23 cellular contexts compared by ENCODE assay signal in the genomic region with DNA sequence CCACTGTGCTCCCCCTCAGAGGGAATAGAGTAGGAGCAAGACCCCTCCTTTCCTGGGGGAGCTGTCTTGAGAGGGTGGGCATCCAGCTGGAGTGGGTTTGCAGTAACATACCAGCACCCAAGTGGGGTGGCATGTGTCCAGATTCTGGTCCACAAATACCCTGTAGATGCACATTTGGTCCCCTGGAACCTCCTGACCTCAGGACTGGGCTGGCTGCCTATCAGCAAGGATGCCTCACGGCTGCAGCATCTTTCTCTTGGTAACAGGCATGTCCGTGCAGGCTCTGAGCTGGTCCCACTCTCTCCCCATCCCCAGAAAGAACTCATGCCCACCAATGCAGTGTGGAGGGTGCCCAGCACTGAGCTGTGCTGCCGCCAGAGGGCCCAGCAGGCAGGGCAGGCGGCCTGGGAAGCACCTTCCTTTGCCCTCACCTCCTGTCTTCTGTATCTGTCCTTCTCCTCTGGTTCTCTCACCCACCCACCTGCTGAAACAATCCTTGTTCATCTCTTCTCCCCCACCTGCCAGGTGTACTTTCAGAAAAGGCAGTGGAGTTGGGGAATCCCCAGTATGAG. TPM values are rescaled to one million over a fixed set of nuclear protein-coding genes. Genes with fewer than 3 reads are reported as not detected.
DNase-seq lines count a peak whose midpoint lies in the region; ATAC-seq and TF ChIP-seq lines count a peak whose summit lies in the region.
"Had no signal": no experiment of that assay in that cellular context is flagged by ENCODE, and none has a peak within 500 bp of the region (broad histone marks: within the 10 kb centered on the region; RNA-seq: fewer than 3 reads in every experiment).

No MANE protein-coding gene starts in this region.

- H2AFZ ChIP-seq in osteoblast (ENCODE audit: low read length) = no peak overlapping the region
- H2AFZ ChIP-seq: parathyroid adenoma had no signal

- no peaks in the 10 kb centered on the region for H3K27me3 ChIP-seq in RWPE2 (ENCODE audit: insufficient read depth, poor library complexity, severe bottlenecking)
- H3K27me3 ChIP-seq in osteoblast (ENCODE audit: insufficient read depth, low read length) = no peaks in the 10 kb centered on the region
- no peaks in the 10 kb centered on the region for H3K27me3 ChIP-seq in A673 (replicated peaks; ENCODE audit: insufficient read depth, low read depth, low read length, poor library complexity)
- H3K27me3 ChIP-seq: foreskin keratinocyte had no signal

- H3K4me3 ChIP-seq in GM12864 (ENCODE audit: low read depth, low read length) (no peak overlapping the region), RWPE2 (ENCODE audit: severe bottlenecking) (no peak overlapping the region), osteoblast (ENCODE audit: insufficient read depth, low read length) (no peak overlapping the region), A673 (ENCODE audit: low read depth, low read length, poor library complexity, severe bottlenecking) (no peak overlapping the region)

- no peak for DNase-seq in GM12864 (ENCODE audit: low read depth)
- DNase-seq in GM20000 (ENCODE audit: low spot score) = no peak
- DNase-seq in RWPE2 (ENCODE audit: low spot score) = no peak
- DNase-seq in osteoblast (ENCODE audit: insufficient read length, low spot score, missing footprints) = peak; percentile 65
- DNase-seq in MV-4-11 (lab: John Stamatoyannopoulos, UW) = no peak
- no peak for DNase-seq in A673 (ENCODE audit: low spot score)
- no peak for DNase-seq in cerebellar cortex (ENCODE audit: low spot score)
- DNase-seq: activated CD4-positive, alpha-beta memory T cell treated with anti-CD3 and anti-CD28 coated beads for 36 hours; activated CD4-positive, CD25-positive, alpha-beta regulatory T cell; activated naive CD8-positive, alpha-beta T cell treated with anti-CD3 and anti-CD28 coated beads, Interleukin-2, amount 10 ng/mL, durations not matched to agents 7 days and 5 days; effector CD4-positive, alpha-beta T cell; foreskin keratinocyte; midbrain; NCI-H1105; NCI-H2107; NCI-H510A; SK-N-SH; T-helper 9 cell had no signal

- peak; percentile 75 for TF ChIP-seq CTCF in GM12864 (IDR thresholded peaks at IDR 0.05; ENCODE audit: low read depth, low read length, missing control alignments)
- TF ChIP-seq CTCF in GM20000 (IDR thresholded peaks at IDR 0.05; ENCODE audit: extremely low read depth, missing control alignments) = peak; percentile 56
- TF ChIP-seq CTCF in RWPE2 (IDR thresholded peaks at IDR 0.05; ENCODE audit: poor library complexity, severe bottlenecking) = no peak
- no peak for TF ChIP-seq CTCF in osteoblast (IDR thresholded peaks at IDR 0.05; ENCODE audit: extremely low read depth, low read depth, low read length)
- no peak for TF ChIP-seq CTCF in A673 (conservative IDR thresholded peaks at IDR 0.05; ENCODE audit: low read depth, low read length)

- POLR2A ChIA-PET in A673 (lab: Charles Lee; ENCODE audit: low non-redundant PET) = no interaction called here

- H3K4me1 ChIP-seq in RWPE2 (ENCODE audit: insufficient read depth, poor library complexity, severe bottlenecking) = peaks cover 19% of the 10 kb centered on the region
- peaks cover 28% of the 10 kb centered on the region for H3K4me1 ChIP-seq in osteoblast (ENCODE audit: insufficient read depth, low read length)
- peaks cover 32% of the 10 kb centered on the region for H3K4me1 ChIP-seq in A673 (ENCODE audit: insufficient read depth, low read length, poor library complexity, severe bottlenecking)
- H3K4me1 ChIP-seq: parathyroid adenoma had no signal

- no TSS peak for BruUV-seq in A673 (replicated peaks; lab: Mats Ljungman, UMichigan)

- ATAC-seq in RWPE2 (ENCODE audit: low read depth) = no peak
- ATAC-seq in HG02678 (IDR thresholded peaks at IDR 0.05; ENCODE audit: unreplicated experiment) = no peak
- ATAC-seq: foreskin keratinocyte; HCT116; natural killer cell treated with Interleukin-12 subunit alpha and Interleukin-12 subunit beta and Interleukin-15 and Interleukin-18, amount 100 ng/mL, for 72 hours had no signal

- peaks cover 22% of the 10 kb centered on the region for H3K79me2 ChIP-seq in osteoblast (ENCODE audit: insufficient read depth, low read length)
- H3K79me2 ChIP-seq: parathyroid adenoma had no signal

- no peak overlapping the region for H3K4me2 ChIP-seq in osteoblast (ENCODE audit: insufficient read depth, low read length)
- H3K4me2 ChIP-seq: SK-N-SH had no signal

- H3K9me3 ChIP-seq in RWPE2 (ENCODE audit: severe bottlenecking) = no peaks in the 10 kb centered on the region
- no peaks in the 10 kb centered on the region for H3K9me3 ChIP-seq in osteoblast (ENCODE audit: low read depth, low read length)
- H3K9me3 ChIP-seq in A673 (ENCODE audit: low read depth, low read length, poor library complexity, severe bottlenecking) = no peaks in the 10 kb centered on the region
- H3K9me3 ChIP-seq: SK-N-SH had no signal

- H4K20me1 ChIP-seq in osteoblast (ENCODE audit: insufficient read depth, low read length) = no peaks in the 10 kb centered on the region

- H3K36me3 ChIP-seq in RWPE2 (ENCODE audit: low read depth) (peaks cover 85% of the 10 kb centered on the region), osteoblast (ENCODE audit: insufficient read depth, low read length) (peaks cover 68% of the 10 kb centered on the region), A673 (ENCODE audit: insufficient read depth, low read length, poor library complexity, severe bottlenecking) (peaks cover 15% of the 10 kb centered on the region)

- H3K27ac ChIP-seq in RWPE2 (ENCODE audit: poor library complexity, severe bottlenecking) (peak overlapping the region; percentile 84), osteoblast (ENCODE audit: low read depth, low read length) (no peak overlapping the region), A673 (ENCODE audit: low read depth, low read length, poor library complexity, severe bottlenecking) (no peak overlapping the region)
- H3K27ac ChIP-seq: C4-2B, foreskin keratinocyte, parathyroid adenoma had no signal

- intact Hi-C loops in A673 (cut with micrococcal nuclease; ENCODE audit: unreplicated experiment) = no loop called here

- CTCF ChIA-PET in A673 (lab: Charles Lee) = no interaction called here

RNA-seq across cellular contexts. Expression of a gene that starts 47.4 kb away (rescaled TPM):
- total RNA-seq in osteoblast (30.8 and 32.4 TPM in 2 replicates), A673 (2021) (115 and 138 TPM in 2 replicates)

RNA-seq across cellular contexts. Expression of a gene that starts 47.5 kb away (rescaled TPM):
- total RNA-seq in osteoblast = 34.5 and 38.4 TPM in 2 replicates
- 86.8 and 87.2 TPM in 2 replicates for total RNA-seq in A673 (2021)

Comparison
In these comparisons a context has a peak if more than half of its experiments do, and no peak if none do; other contexts are left out.
1. CTCF ChIP-seq: peak in GM12864 (single experiment) and GM20000 (single experiment); none in RWPE2 (single experiment), osteoblast (single experiment) and A673 (single experiment).